Comparison of ENCODE assay signal across 1 cellular context in genomic region chr15:77632760-77633133, GRCh38.
A peak's percentile ranks its signal among the peaks of the same experiment; 100 is the strongest.
TF ChIP-seq lines count a peak whose summit lies in the region.

LINGO1 (minus strand) TSS chr15:77632912; CDS start chr15:77632315, 597 bp downstream.

TF ChIP-seq in K562, 482 proteins besides CTCF, POLR2A, EP300 and RAD21 (continues in another document):
- TF ChIP-seq ZBTB5 (IDR thresholded peaks at IDR 0.05) (no peak), PBX2 (CRISPR knock-in tag; IDR thresholded peaks at IDR 0.05; ENCODE audit: low read depth) (no peak), PBX2 (tag; conservative IDR thresholded peaks at IDR 0.05; ENCODE audit: low read depth) (no peak), MAFF (IDR thresholded peaks at IDR 0.05; ENCODE audit: low read length) (no peak), ZKSCAN3 (CRISPR knock-in tag; IDR thresholded peaks at IDR 0.05) (no peak), SRSF3 (IDR thresholded peaks at IDR 0.05; ENCODE audit: insufficient read depth, low read length) (no peak), CCNT2 (IDR thresholded peaks at IDR 0.05; ENCODE audit: borderline replicate concordance, extremely low read depth, insufficient read length, low read depth, low read length) (peak; percentile 21), ZBTB7A (IDR thresholded peaks at IDR 0.05; ENCODE audit: borderline replicate concordance, control insufficient read depth, low read depth, low read length) (peak; percentile 51; the same call in 1 of the 2 replicates), SMAD3 (CRISPR knock-in tag; conservative IDR thresholded peaks at IDR 0.05) (no peak), U2AF2 (optimal IDR thresholded peaks at IDR 0.05; ENCODE audit: low read depth, low read length) (no peak), ETV6 (IDR thresholded peaks at IDR 0.05; ENCODE audit: borderline replicate concordance in 1 of 2, low read depth in 2 of 2, low read length in 1 of 2) (no peak), ETV6 (CRISPR knock-in tag; IDR thresholded peaks at IDR 0.05; ENCODE audit: borderline replicate concordance) (no peak), TCF15 (CRISPR knock-in tag; IDR thresholded peaks at IDR 0.05) (no peak), ZNF75A (CRISPR knock-in tag; IDR thresholded peaks at IDR 0.05) (no peak), TSC22D4 (tag; IDR thresholded peaks at IDR 0.05) (no peak), ARID3A (IDR thresholded peaks at IDR 0.05; ENCODE audit: borderline replicate concordance, low read depth, low read length) (no peak), NONO (IDR thresholded peaks at IDR 0.05; ENCODE audit: low read depth in 2 of 2, low read length in 1 of 2) (peak in 1 of 2 experiments; percentile 91; a peak in 2 of 4 replicates), MAX (CRISPR knock-in tag; IDR thresholded peaks at IDR 0.05) (no peak), FOSL1 (tag; conservative IDR thresholded peaks at IDR 0.05) (no peak), SMC3 (conservative IDR thresholded peaks at IDR 0.05; ENCODE audit: insufficient read depth, low read depth, low read length) (no peak), E2F6 (IDR thresholded peaks at IDR 0.05; ENCODE audit: borderline replicate concordance in 1 of 2, extremely low read depth in 1 of 2, insufficient read depth in 1 of 2, insufficient read length in 1 of 2, low read depth in 1 of 2, low read length in 1 of 2, poor library complexity in 1 of 2, severe bottlenecking in 1 of 2) (peak in 1 of 2 experiments; percentile 77), ZFPM2 (CRISPR knock-in tag; IDR thresholded peaks at IDR 0.05) (no peak), TBP (optimal IDR thresholded peaks at IDR 0.05; ENCODE audit: low read depth, low read length) (no peak), ZBTB33 (CRISPR knock-in tag; IDR thresholded peaks at IDR 0.05) (no peak), ZNF408 (CRISPR knock-in tag; IDR thresholded peaks at IDR 0.05; ENCODE audit: low read depth) (no peak), SUPT5H (IDR thresholded peaks at IDR 0.05) (no peak), ZNF253 (CRISPR knock-in tag; conservative IDR thresholded peaks at IDR 0.05) (no peak), TAL1 (IDR thresholded peaks at IDR 0.05) (no peak), ZNF431 (CRISPR knock-in tag; IDR thresholded peaks at IDR 0.05) (no peak), HMGN3 (IDR thresholded peaks at IDR 0.05; ENCODE audit: borderline replicate concordance, extremely low read depth, insufficient read length, low read depth, low read length) (peak; percentile 19), ZNF311 (CRISPR knock-in tag; IDR thresholded peaks at IDR 0.05) (no peak), KAT8 (IDR thresholded peaks at IDR 0.05; ENCODE audit: low read depth) (no peak), GTF2A2 (tag; IDR thresholded peaks at IDR 0.05) (no peak), STAG1 (CRISPR knock-in tag; IDR thresholded peaks at IDR 0.05; ENCODE audit: borderline replicate concordance) (no peak), TFAP4 (CRISPR knock-in tag; IDR thresholded peaks at IDR 0.05; ENCODE audit: borderline replicate concordance) (no peak), SETDB1 (IDR thresholded peaks at IDR 0.05; ENCODE audit: low read length) (no peak), ZNF395 (CRISPR knock-in tag; IDR thresholded peaks at IDR 0.05) (no peak), RFX1 (IDR thresholded peaks at IDR 0.05) (no peak), CBX8 (IDR thresholded peaks at IDR 0.05; ENCODE audit: borderline replicate concordance, extremely low read depth, low read depth, low read length, poor library complexity, severe bottlenecking) (no peak), SFPQ (IDR thresholded peaks at IDR 0.05; ENCODE audit: low read depth, low read length) (no peak), WHSC1 (IDR thresholded peaks at IDR 0.05; ENCODE audit: low read length) (no peak), HLTF (IDR thresholded peaks at IDR 0.05) (no peak), PTRF (tag; IDR thresholded peaks at IDR 0.05) (no peak), HMG20A (CRISPR knock-in tag; conservative IDR thresholded peaks at IDR 0.05) (no peak), PURB (CRISPR knock-in tag; IDR thresholded peaks at IDR 0.05; ENCODE audit: low read depth) (no peak), ZNF778 (CRISPR knock-in tag; IDR thresholded peaks at IDR 0.05) (no peak), UBTF (IDR thresholded peaks at IDR 0.05; ENCODE audit: borderline replicate concordance in 1 of 2, low read depth in 2 of 2, low read length in 2 of 2) (peak in 1 of 2 experiments; percentile 56; a peak in 1 of 4 replicates), EGR1 (conservative IDR thresholded peaks at IDR 0.05) (peak; percentile 21; the same call in 1 of the 2 replicates)
